In genomic region chr20:23658336-23658735, GRCh38 we compare ENCODE assay signal across 2 cellular contexts.
TF ChIP-seq lines count a peak whose summit lies in the region.

No MANE protein-coding gene starts in this region.

TF ChIP-seq in SK-N-SH, 30 proteins besides CTCF, POLR2A, EP300 and RAD21 (continued from another document):
- no peak for TF ChIP-seq IRF3 (IDR thresholded peaks at IDR 0.05; ENCODE audit: low read depth, low read length)
- TF ChIP-seq GATA2 (CRISPR knock-in tag; IDR thresholded peaks at IDR 0.05) = no peak
- no peak for TF ChIP-seq MXI1 (IDR thresholded peaks at IDR 0.05; ENCODE audit: low read depth, low read length)
- TF ChIP-seq JUND (IDR thresholded peaks at IDR 0.05) = no peak
- TF ChIP-seq, protein P1, sequence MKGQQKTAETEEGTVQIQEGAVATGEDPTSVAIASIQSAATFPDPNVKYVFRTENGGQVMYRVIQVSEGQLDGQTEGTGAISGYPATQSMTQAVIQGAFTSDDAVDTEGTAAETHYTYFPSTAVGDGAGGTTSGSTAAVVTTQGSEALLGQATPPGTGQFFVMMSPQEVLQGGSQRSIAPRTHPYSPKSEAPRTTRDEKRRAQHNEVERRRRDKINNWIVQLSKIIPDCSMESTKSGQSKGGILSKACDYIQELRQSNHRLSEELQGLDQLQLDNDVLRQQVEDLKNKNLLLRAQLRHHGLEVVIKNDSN (IDR thresholded peaks at IDR 0.05; ENCODE audit: borderline replicate concordance, low read depth) = no peak
- no peak for TF ChIP-seq TAF1 (IDR thresholded peaks at IDR 0.05; ENCODE audit: borderline replicate concordance, low read depth, low read length)
- TF ChIP-seq, protein P2, sequence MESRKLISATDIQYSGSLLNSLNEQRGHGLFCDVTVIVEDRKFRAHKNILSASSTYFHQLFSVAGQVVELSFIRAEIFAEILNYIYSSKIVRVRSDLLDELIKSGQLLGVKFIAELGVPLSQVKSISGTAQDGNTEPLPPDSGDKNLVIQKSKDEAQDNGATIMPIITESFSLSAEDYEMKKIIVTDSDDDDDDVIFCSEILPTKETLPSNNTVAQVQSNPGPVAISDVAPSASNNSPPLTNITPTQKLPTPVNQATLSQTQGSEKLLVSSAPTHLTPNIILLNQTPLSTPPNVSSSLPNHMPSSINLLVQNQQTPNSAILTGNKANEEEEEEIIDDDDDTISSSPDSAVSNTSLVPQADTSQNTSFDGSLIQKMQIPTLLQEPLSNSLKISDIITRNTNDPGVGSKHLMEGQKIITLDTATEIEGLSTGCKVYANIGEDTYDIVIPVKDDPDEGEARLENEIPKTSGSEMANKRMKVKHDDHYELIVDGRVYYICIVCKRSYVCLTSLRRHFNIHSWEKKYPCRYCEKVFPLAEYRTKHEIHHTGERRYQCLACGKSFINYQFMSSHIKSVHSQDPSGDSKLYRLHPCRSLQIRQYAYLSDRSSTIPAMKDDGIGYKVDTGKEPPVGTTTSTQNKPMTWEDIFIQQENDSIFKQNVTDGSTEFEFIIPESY (IDR thresholded peaks at IDR 0.05; ENCODE audit: borderline replicate concordance, low read depth) = no peak
- no peak for TF ChIP-seq SMC3 (IDR thresholded peaks at IDR 0.05; ENCODE audit: low read depth, low read length)
- TF ChIP-seq YY1 (IDR thresholded peaks at IDR 0.05; ENCODE audit: low read depth) = no peak
- TF ChIP-seq RXRA (IDR thresholded peaks at IDR 0.05; ENCODE audit: borderline replicate concordance, low read depth) = no peak

TF ChIP-seq in SK-N-SH treated with all-trans-retinoic acid at 6 μM for 48 hours, 23 proteins besides CTCF, POLR2A, EP300 and RAD21 (continued from another document):
- TF ChIP-seq, protein P3, sequence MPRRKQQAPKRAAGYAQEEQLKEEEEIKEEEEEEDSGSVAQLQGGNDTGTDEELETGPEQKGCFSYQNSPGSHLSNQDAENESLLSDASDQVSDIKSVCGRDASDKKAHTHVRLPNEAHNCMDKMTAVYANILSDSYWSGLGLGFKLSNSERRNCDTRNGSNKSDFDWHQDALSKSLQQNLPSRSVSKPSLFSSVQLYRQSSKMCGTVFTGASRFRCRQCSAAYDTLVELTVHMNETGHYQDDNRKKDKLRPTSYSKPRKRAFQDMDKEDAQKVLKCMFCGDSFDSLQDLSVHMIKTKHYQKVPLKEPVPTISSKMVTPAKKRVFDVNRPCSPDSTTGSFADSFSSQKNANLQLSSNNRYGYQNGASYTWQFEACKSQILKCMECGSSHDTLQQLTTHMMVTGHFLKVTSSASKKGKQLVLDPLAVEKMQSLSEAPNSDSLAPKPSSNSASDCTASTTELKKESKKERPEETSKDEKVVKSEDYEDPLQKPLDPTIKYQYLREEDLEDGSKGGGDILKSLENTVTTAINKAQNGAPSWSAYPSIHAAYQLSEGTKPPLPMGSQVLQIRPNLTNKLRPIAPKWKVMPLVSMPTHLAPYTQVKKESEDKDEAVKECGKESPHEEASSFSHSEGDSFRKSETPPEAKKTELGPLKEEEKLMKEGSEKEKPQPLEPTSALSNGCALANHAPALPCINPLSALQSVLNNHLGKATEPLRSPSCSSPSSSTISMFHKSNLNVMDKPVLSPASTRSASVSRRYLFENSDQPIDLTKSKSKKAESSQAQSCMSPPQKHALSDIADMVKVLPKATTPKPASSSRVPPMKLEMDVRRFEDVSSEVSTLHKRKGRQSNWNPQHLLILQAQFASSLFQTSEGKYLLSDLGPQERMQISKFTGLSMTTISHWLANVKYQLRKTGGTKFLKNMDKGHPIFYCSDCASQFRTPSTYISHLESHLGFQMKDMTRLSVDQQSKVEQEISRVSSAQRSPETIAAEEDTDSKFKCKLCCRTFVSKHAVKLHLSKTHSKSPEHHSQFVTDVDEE (CRISPR knock-in tag; IDR thresholded peaks at IDR 0.05) = no peak
- TF ChIP-seq BACH2 (CRISPR knock-in tag; IDR thresholded peaks at IDR 0.05; ENCODE audit: borderline replicate concordance) (no peak), ZNF8 (CRISPR knock-in tag; IDR thresholded peaks at IDR 0.05) (no peak), GLIS3 (CRISPR knock-in tag; IDR thresholded peaks at IDR 0.05) (no peak), OSR1 (CRISPR knock-in tag; IDR thresholded peaks at IDR 0.05) (no peak), ZFP3 (CRISPR knock-in tag; IDR thresholded peaks at IDR 0.05) (no peak), TCF4 (CRISPR knock-in tag; IDR thresholded peaks at IDR 0.05; ENCODE audit: borderline replicate concordance) (no peak), ARNTL (CRISPR knock-in tag; IDR thresholded peaks at IDR 0.05; ENCODE audit: borderline replicate concordance, low read depth) (no peak)
